ENCODE assay signal across 1 cellular context in the genomic region with DNA sequence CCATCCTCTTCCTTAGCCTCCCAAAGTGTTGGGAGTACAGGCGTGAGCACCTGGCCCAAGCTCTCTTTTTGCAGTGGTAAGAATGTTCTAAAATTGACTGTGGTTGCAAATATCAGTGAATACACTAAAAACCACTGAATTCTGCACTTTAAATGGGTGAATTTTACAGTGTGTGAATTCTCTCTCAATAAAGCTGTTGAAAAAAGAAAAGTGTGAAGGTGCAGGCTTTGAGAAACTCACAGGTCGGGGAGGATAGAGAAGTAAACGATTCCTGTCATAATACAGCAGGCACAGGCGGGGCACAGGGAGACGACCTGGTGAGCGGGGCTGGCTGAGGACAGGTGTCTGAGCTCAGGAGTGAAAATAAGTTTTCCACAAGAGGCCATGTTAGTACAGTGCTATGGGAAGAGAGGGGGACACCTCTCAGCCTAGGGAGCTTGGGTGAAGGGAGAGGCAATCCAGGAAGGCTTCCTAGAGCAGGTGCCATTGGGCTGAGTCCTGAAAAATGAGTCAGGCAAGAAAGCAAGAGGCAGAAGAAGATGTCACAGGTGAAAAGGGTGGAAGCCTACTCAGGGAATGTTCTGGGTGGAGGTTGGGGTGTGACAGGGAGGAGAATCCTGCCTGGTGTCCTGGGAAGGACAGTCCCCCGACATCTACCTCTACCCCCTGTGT.
TF ChIP-seq lines count a peak whose summit lies in the region.

No MANE protein-coding gene starts in this region.

TF ChIP-seq in IMR-90, 13 proteins besides CTCF, POLR2A, EP300 and RAD21:
- no peak for TF ChIP-seq MAZ (IDR thresholded peaks at IDR 0.05; ENCODE audit: borderline replicate concordance, low read depth, low read length)
- TF ChIP-seq, protein P1, sequence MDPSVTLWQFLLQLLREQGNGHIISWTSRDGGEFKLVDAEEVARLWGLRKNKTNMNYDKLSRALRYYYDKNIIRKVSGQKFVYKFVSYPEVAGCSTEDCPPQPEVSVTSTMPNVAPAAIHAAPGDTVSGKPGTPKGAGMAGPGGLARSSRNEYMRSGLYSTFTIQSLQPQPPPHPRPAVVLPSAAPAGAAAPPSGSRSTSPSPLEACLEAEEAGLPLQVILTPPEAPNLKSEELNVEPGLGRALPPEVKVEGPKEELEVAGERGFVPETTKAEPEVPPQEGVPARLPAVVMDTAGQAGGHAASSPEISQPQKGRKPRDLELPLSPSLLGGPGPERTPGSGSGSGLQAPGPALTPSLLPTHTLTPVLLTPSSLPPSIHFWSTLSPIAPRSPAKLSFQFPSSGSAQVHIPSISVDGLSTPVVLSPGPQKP (IDR thresholded peaks at IDR 0.05; ENCODE audit: borderline replicate concordance, low read depth, low read length): no peak
TF ChIP-seq in IMR-90: peak in this region for 0.
